1 cellular context compared by ENCODE assay signal in the genomic region with DNA sequence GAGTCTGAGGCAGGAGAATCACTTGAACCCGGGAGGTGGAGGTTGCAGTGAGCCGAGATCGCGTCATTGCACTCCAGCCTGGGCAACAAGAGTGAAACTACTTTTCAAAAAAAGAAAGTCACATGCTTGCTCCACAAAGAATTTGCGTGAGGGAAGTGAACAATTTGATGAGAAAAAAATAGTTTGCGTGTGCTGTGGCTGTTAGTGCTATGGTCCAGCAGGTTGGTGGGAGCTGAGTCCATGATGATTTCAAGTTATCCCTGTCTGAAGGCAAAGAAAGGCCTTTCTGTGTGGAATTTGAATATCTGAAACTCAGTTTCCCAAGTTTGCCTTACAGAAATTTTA.
TF ChIP-seq lines count a peak whose summit lies in the region.

No MANE protein-coding gene starts in this region.

TF ChIP-seq in GM12878, 131 proteins besides CTCF, POLR2A, EP300 and RAD21 (continues in another document):
- TF ChIP-seq RAD51 (IDR thresholded peaks at IDR 0.05), result peak; percentile 56
- TF ChIP-seq, protein P1, sequence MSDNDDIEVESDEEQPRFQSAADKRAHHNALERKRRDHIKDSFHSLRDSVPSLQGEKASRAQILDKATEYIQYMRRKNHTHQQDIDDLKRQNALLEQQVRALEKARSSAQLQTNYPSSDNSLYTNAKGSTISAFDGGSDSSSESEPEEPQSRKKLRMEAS (IDR thresholded peaks at IDR 0.05; ENCODE audit: low read depth, low read length), result no peak
- no peak for TF ChIP-seq SREBF2 (IDR thresholded peaks at IDR 0.05; ENCODE audit: low read length)
- no peak for TF ChIP-seq KLF5 (IDR thresholded peaks at IDR 0.05; ENCODE audit: partially characterized antibody)
- 0 out of 2 replicates have a peak, but pooled peaks have one; percentile 22 for TF ChIP-seq PML (IDR thresholded peaks at IDR 0.05; ENCODE audit: low read length)
- TF ChIP-seq, protein P2, sequence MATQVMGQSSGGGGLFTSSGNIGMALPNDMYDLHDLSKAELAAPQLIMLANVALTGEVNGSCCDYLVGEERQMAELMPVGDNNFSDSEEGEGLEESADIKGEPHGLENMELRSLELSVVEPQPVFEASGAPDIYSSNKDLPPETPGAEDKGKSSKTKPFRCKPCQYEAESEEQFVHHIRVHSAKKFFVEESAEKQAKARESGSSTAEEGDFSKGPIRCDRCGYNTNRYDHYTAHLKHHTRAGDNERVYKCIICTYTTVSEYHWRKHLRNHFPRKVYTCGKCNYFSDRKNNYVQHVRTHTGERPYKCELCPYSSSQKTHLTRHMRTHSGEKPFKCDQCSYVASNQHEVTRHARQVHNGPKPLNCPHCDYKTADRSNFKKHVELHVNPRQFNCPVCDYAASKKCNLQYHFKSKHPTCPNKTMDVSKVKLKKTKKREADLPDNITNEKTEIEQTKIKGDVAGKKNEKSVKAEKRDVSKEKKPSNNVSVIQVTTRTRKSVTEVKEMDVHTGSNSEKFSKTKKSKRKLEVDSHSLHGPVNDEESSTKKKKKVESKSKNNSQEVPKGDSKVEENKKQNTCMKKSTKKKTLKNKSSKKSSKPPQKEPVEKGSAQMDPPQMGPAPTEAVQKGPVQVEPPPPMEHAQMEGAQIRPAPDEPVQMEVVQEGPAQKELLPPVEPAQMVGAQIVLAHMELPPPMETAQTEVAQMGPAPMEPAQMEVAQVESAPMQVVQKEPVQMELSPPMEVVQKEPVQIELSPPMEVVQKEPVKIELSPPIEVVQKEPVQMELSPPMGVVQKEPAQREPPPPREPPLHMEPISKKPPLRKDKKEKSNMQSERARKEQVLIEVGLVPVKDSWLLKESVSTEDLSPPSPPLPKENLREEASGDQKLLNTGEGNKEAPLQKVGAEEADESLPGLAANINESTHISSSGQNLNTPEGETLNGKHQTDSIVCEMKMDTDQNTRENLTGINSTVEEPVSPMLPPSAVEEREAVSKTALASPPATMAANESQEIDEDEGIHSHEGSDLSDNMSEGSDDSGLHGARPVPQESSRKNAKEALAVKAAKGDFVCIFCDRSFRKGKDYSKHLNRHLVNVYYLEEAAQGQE (IDR thresholded peaks at IDR 0.05; ENCODE audit: low read depth, low read length), result no peak
- no peak for TF ChIP-seq FOS (IDR thresholded peaks at IDR 0.05; ENCODE audit: borderline replicate concordance, extremely low read depth, insufficient read length)
- TF ChIP-seq CHD2 (IDR thresholded peaks at IDR 0.05; ENCODE audit: borderline replicate concordance, low read depth, low read length), result no peak
- TF ChIP-seq IKZF2 (IDR thresholded peaks at IDR 0.05), result peak in 1 of 2 experiments; percentile 7; a peak in 2 of 4 replicates
- TF ChIP-seq, protein P3, sequence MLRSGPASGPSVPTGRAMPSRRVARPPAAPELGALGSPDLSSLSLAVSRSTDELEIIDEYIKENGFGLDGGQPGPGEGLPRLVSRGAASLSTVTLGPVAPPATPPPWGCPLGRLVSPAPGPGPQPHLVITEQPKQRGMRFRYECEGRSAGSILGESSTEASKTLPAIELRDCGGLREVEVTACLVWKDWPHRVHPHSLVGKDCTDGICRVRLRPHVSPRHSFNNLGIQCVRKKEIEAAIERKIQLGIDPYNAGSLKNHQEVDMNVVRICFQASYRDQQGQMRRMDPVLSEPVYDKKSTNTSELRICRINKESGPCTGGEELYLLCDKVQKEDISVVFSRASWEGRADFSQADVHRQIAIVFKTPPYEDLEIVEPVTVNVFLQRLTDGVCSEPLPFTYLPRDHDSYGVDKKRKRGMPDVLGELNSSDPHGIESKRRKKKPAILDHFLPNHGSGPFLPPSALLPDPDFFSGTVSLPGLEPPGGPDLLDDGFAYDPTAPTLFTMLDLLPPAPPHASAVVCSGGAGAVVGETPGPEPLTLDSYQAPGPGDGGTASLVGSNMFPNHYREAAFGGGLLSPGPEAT (IDR thresholded peaks at IDR 0.05; ENCODE audit: low read depth), result peak; percentile 47
- TF ChIP-seq HDAC2 (IDR thresholded peaks at IDR 0.05), result no peak
- TF ChIP-seq SUPT20H (IDR thresholded peaks at IDR 0.05; ENCODE audit: borderline replicate concordance, control insufficient read depth, low read depth, low read length), result no peak
- no peak for TF ChIP-seq BACH1 (IDR thresholded peaks at IDR 0.05; ENCODE audit: borderline replicate concordance)
- TF ChIP-seq GATAD2B (conservative IDR thresholded peaks at IDR 0.05; ENCODE audit: low read depth), result 0 out of 2 replicates have a peak, but pooled peaks have one; percentile 27
- no peak for TF ChIP-seq PAX8 (IDR thresholded peaks at IDR 0.05)
- TF ChIP-seq MTA3 (IDR thresholded peaks at IDR 0.05; ENCODE audit: borderline replicate concordance, low read length), result peak; percentile 33; the same call in 1 of the 2 replicates
- TF ChIP-seq KAT2A (conservative IDR thresholded peaks at IDR 0.05; ENCODE audit: control insufficient read depth, low read depth, low read length), result no peak
- no peak for TF ChIP-seq BCL11A (IDR thresholded peaks at IDR 0.05; ENCODE audit: low read depth, low read length)
- no peak for TF ChIP-seq SUZ12 (IDR thresholded peaks at IDR 0.05; ENCODE audit: unreplicated experiment)
- TF ChIP-seq RUNX3 (IDR thresholded peaks at IDR 0.05; ENCODE audit: low read length), result 0 out of 2 replicates have a peak, but pooled peaks have one; percentile 5
- TF ChIP-seq, protein P4, sequence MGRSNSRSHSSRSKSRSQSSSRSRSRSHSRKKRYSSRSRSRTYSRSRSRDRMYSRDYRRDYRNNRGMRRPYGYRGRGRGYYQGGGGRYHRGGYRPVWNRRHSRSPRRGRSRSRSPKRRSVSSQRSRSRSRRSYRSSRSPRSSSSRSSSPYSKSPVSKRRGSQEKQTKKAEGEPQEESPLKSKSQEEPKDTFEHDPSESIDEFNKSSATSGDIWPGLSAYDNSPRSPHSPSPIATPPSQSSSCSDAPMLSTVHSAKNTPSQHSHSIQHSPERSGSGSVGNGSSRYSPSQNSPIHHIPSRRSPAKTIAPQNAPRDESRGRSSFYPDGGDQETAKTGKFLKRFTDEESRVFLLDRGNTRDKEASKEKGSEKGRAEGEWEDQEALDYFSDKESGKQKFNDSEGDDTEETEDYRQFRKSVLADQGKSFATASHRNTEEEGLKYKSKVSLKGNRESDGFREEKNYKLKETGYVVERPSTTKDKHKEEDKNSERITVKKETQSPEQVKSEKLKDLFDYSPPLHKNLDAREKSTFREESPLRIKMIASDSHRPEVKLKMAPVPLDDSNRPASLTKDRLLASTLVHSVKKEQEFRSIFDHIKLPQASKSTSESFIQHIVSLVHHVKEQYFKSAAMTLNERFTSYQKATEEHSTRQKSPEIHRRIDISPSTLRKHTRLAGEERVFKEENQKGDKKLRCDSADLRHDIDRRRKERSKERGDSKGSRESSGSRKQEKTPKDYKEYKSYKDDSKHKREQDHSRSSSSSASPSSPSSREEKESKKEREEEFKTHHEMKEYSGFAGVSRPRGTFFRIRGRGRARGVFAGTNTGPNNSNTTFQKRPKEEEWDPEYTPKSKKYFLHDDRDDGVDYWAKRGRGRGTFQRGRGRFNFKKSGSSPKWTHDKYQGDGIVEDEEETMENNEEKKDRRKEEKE (IDR thresholded peaks at IDR 0.05), result no peak
- TF ChIP-seq, protein P5, sequence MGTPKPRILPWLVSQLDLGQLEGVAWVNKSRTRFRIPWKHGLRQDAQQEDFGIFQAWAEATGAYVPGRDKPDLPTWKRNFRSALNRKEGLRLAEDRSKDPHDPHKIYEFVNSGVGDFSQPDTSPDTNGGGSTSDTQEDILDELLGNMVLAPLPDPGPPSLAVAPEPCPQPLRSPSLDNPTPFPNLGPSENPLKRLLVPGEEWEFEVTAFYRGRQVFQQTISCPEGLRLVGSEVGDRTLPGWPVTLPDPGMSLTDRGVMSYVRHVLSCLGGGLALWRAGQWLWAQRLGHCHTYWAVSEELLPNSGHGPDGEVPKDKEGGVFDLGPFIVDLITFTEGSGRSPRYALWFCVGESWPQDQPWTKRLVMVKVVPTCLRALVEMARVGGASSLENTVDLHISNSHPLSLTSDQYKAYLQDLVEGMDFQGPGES (IDR thresholded peaks at IDR 0.05), result no peak
- TF ChIP-seq BHLHE40 (IDR thresholded peaks at IDR 0.05; ENCODE audit: borderline replicate concordance in 1 of 2, low read depth in 2 of 2, low read length in 1 of 2), result peak in 1 of 2 experiments; percentile 36; a peak in 1 of 4 replicates
- TF ChIP-seq FOXM1 (IDR thresholded peaks at IDR 0.05; ENCODE audit: low read depth, low read length), result no peak
- no peak for TF ChIP-seq NR2C1 (IDR thresholded peaks at IDR 0.05)
- no peak for TF ChIP-seq RELA (IDR thresholded peaks at IDR 0.05; ENCODE audit: borderline replicate concordance, partially characterized antibody)
- TF ChIP-seq, protein P6, sequence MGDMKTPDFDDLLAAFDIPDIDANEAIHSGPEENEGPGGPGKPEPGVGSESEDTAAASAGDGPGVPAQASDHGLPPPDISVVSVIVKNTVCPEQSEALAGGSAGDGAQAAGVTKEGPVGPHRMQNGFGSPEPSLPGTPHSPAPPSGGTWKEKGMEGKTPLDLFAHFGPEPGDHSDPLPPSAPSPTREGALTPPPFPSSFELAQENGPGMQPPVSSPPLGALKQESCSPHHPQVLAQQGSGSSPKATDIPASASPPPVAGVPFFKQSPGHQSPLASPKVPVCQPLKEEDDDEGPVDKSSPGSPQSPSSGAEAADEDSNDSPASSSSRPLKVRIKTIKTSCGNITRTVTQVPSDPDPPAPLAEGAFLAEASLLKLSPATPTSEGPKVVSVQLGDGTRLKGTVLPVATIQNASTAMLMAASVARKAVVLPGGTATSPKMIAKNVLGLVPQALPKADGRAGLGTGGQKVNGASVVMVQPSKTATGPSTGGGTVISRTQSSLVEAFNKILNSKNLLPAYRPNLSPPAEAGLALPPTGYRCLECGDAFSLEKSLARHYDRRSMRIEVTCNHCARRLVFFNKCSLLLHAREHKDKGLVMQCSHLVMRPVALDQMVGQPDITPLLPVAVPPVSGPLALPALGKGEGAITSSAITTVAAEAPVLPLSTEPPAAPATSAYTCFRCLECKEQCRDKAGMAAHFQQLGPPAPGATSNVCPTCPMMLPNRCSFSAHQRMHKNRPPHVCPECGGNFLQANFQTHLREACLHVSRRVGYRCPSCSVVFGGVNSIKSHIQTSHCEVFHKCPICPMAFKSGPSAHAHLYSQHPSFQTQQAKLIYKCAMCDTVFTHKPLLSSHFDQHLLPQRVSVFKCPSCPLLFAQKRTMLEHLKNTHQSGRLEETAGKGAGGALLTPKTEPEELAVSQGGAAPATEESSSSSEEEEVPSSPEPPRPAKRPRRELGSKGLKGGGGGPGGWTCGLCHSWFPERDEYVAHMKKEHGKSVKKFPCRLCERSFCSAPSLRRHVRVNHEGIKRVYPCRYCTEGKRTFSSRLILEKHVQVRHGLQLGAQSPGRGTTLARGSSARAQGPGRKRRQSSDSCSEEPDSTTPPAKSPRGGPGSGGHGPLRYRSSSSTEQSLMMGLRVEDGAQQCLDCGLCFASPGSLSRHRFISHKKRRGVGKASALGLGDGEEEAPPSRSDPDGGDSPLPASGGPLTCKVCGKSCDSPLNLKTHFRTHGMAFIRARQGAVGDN (IDR thresholded peaks at IDR 0.05), result peak; percentile 26; the same call in 1 of the 2 replicates
- TF ChIP-seq EZH2 (IDR thresholded peaks at IDR 0.05; ENCODE audit: borderline replicate concordance, control insufficient read depth, low read depth, low read length), result no peak
- no peak for TF ChIP-seq POLR2AphosphoS2 (IDR thresholded peaks at IDR 0.05; ENCODE audit: low read depth, low read length)
- TF ChIP-seq WRNIP1 (IDR thresholded peaks at IDR 0.05; ENCODE audit: borderline replicate concordance, low read depth, low read length), result no peak
- TF ChIP-seq, protein P7, sequence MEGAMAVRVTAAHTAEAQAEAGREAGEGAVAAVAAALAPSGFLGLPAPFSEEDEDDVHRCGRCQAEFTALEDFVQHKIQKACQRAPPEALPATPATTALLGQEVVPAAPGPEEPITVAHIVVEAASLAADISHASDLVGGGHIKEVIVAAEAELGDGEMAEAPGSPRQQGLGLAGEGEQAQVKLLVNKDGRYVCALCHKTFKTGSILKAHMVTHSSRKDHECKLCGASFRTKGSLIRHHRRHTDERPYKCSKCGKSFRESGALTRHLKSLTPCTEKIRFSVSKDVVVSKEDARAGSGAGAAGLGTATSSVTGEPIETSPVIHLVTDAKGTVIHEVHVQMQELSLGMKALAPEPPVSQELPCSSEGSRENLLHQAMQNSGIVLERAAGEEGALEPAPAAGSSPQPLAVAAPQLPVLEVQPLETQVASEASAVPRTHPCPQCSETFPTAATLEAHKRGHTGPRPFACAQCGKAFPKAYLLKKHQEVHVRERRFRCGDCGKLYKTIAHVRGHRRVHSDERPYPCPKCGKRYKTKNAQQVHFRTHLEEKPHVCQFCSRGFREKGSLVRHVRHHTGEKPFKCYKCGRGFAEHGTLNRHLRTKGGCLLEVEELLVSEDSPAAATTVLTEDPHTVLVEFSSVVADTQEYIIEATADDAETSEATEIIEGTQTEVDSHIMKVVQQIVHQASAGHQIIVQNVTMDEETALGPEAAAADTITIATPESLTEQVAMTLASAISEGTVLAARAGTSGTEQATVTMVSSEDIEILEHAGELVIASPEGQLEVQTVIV (IDR thresholded peaks at IDR 0.05; ENCODE audit: borderline replicate concordance, partially characterized antibody), result no peak
- TF ChIP-seq CBX3 (IDR thresholded peaks at IDR 0.05; ENCODE audit: borderline replicate concordance, low read depth), result no peak
- TF ChIP-seq IKZF1 (conservative IDR thresholded peaks at IDR 0.05), result peak; percentile 37; the same call in 1 of the 2 replicates
- TF ChIP-seq TAF1 (IDR thresholded peaks at IDR 0.05; ENCODE audit: borderline replicate concordance, low read depth, low read length), result no peak
- peak; percentile 25; the same call in 1 of the 2 replicates for TF ChIP-seq ATF7 (IDR thresholded peaks at IDR 0.05; ENCODE audit: low read depth)
- 0 out of 2 replicates have a peak, but pooled peaks have one; percentile 10 for TF ChIP-seq CREB1 (IDR thresholded peaks at IDR 0.05; ENCODE audit: low read depth)
- TF ChIP-seq RCOR1 (conservative IDR thresholded peaks at IDR 0.05; ENCODE audit: low read depth, low read length), result no peak
